Comparison of ENCODE assay signal across 9 cellular contexts in genomic region chr18:32349728-32350395, GRCh38.
DNase-seq lines count a peak whose midpoint lies in the region; ATAC-seq, FAIRE-seq and TF ChIP-seq lines count a peak whose summit lies in the region.
"Had no signal": no experiment of that assay in that cellular context is flagged by ENCODE, and none has a peak within 500 bp of the region (broad histone marks: within the 10 kb centered on the region; RNA-seq: fewer than 3 reads in every experiment).

No MANE protein-coding gene starts in this region.

- ATAC-seq in left lobe of liver (peak; percentile 40), upper lobe of left lung (ENCODE audit: low FRiP score in 2 of 2) (peak; percentile 40 to 78)

- TF ChIP-seq POLR2A in breast epithelium (IDR thresholded peaks at IDR 0.05) (no peak), upper lobe of left lung (IDR thresholded peaks at IDR 0.05) (no peak)

- DNase-seq in DMS153 (lab: John Stamatoyannopoulos, UW) (peak; percentile 18), DMS153 treated with DMSO at 0.1 percent for 48 hours (lab: John Stamatoyannopoulos, UW; ENCODE audit: unreplicated experiment) (no peak), breast epithelium (ENCODE audit: low spot score in 2 of 2) (peak; percentile 63 to 72), left lobe of liver (ENCODE audit: low spot score) (no peak), upper lobe of left lung (peak in 1 of 2 donors; percentile 72), GM19239 (ENCODE audit: insufficient read length, low spot score) (no peak), SIG-M5 (lab: John Stamatoyannopoulos, UW) (no peak)
- DNase-seq in activated CD4-positive, alpha-beta T cell treated with anti-CD3 and anti-CD28 coated beads for 4 hours, result no peak

- H3K4me3 ChIP-seq in breast epithelium, result peak overlapping the region in 1 of 3 donors; percentile 18
- no peak overlapping the region for H3K4me3 ChIP-seq in upper lobe of left lung

- H3K27me3 ChIP-seq in breast epithelium, result no peaks in the 10 kb centered on the region
- no peaks in the 10 kb centered on the region for H3K27me3 ChIP-seq in upper lobe of left lung

- no peaks in the 10 kb centered on the region for H3K4me1 ChIP-seq in breast epithelium
- H3K4me1 ChIP-seq in upper lobe of left lung, result peaks cover 7 to 12% (median 9%) of the 10 kb centered on the region in 4 donors

- no peak for TF ChIP-seq CTCF in breast epithelium (IDR thresholded peaks at IDR 0.05)
- TF ChIP-seq CTCF in upper lobe of left lung (IDR thresholded peaks at IDR 0.05), result no peak

- peak in 1 of 4 donors; percentile 32 for TF ChIP-seq EP300 in upper lobe of left lung (IDR thresholded peaks at IDR 0.05)

- FAIRE-seq in GM19239 (lab: Jason Lieb, UNC), result no peak

- WGBS in upper lobe of left lung, 2 donors, result 28 to 33% methylated on average over 4 of the region's 4 CpGs

- H3K36me3 ChIP-seq in breast epithelium (no peaks in the 10 kb centered on the region), upper lobe of left lung (no peaks in the 10 kb centered on the region)

- H3K27ac ChIP-seq in breast epithelium (peak overlapping the region; percentile 71), upper lobe of left lung (peak overlapping the region; percentile 20 to 53 (median 34))
- H3K27ac ChIP-seq: 22Rv1 had no signal

- intact Hi-C loops in breast epithelium (cut with DNase I; ENCODE audit: low total_unique reads), result no loop called here

- H3K9me3 ChIP-seq in breast epithelium, result no peaks in the 10 kb centered on the region
- no peaks in the 10 kb centered on the region for H3K9me3 ChIP-seq in upper lobe of left lung

Comparison
In these comparisons a context has a peak if more than half of its experiments do, and no peak if none do; other contexts are left out.
1. DNase-seq: peak in DMS153 (single experiment) and breast epithelium (2 of 2); none in DMS153 treated with DMSO at 0.1 percent for 48 hours (single experiment), left lobe of liver (single experiment), GM19239 (single experiment), SIG-M5 (single experiment) and activated CD4-positive, alpha-beta T cell treated with anti-CD3 and anti-CD28 coated beads for 4 hours (0 of 2).